9 cellular contexts compared by ENCODE assay signal in genomic region chr5:55173696-55174101, GRCh38. TPM values are rescaled to one million over a fixed set of nuclear protein-coding genes. Genes with fewer than 3 reads are reported as not detected.
A peak's percentile ranks its signal among the peaks of the same experiment; 100 is the strongest.
DNase-seq lines count a peak whose midpoint lies in the region; ATAC-seq and TF ChIP-seq lines count a peak whose summit lies in the region.
"Had no signal": no experiment of that assay in that cellular context is flagged by ENCODE, and none has a peak within 500 bp of the region (broad histone marks: within the 10 kb centered on the region; RNA-seq: fewer than 3 reads in every experiment).

No MANE protein-coding gene starts in this region.

- peak overlapping the region; percentile 79 for H2AFZ ChIP-seq in osteoblast (ENCODE audit: low read length)

- peak overlapping the region in 1 of 2 donors; percentile 66 for H3K9ac ChIP-seq in colonic mucosa (ENCODE audit: low read depth in 2 of 2, low read length in 2 of 2)

- peaks cover 42% of the 10 kb centered on the region for H3K27me3 ChIP-seq in colonic mucosa
- peaks cover 52% of the 10 kb centered on the region for H3K27me3 ChIP-seq in osteoblast (ENCODE audit: insufficient read depth, low read length)

- DNase-seq in DMS 273 treated with DMSO at 0.1 percent for 48 hours (lab: John Stamatoyannopoulos, UW) (peak; percentile 79), NCI-H1694 treated with DMSO at 0.1 percent for 48 hours (lab: John Stamatoyannopoulos, UW) (peak; percentile 80), colonic mucosa (no peak), osteoblast (ENCODE audit: insufficient read length, low spot score, missing footprints) (peak; percentile 45), DMS114 treated with DMSO at 0.1 percent for 48 hours (lab: John Stamatoyannopoulos, UW; ENCODE audit: unreplicated experiment) (no peak), posterior vena cava (ENCODE audit: low spot score) (no peak)

- no peaks in the 10 kb centered on the region for H3K36me3 ChIP-seq in colonic mucosa
- H3K36me3 ChIP-seq in osteoblast (ENCODE audit: insufficient read depth, low read length): no peaks in the 10 kb centered on the region

- H3K4me1 ChIP-seq in colonic mucosa (peaks cover 10% of the 10 kb centered on the region), osteoblast (ENCODE audit: insufficient read depth, low read length) (peaks cover 22% of the 10 kb centered on the region)

- intact Hi-C loops in colonic mucosa (cut with DNase I) (loop anchor here (5.0 kb wide), 1 partner anchor 519 kb away; no protein-coding TSS in a partner anchor), posterior vena cava (cut with DNase I) (no loop called here)

- ATAC-seq in GM21447 (IDR thresholded peaks at IDR 0.05; ENCODE audit: unreplicated experiment) (peak; percentile 7), HG02763 (IDR thresholded peaks at IDR 0.05; ENCODE audit: unreplicated experiment) (no peak)

- H3K79me2 ChIP-seq in osteoblast (ENCODE audit: insufficient read depth, low read length): no peaks in the 10 kb centered on the region

- H4K20me1 ChIP-seq in osteoblast (ENCODE audit: insufficient read depth, low read length): no peaks in the 10 kb centered on the region

- TF ChIP-seq CTCF in colonic mucosa (IDR thresholded peaks at IDR 0.05) (no peak), osteoblast (IDR thresholded peaks at IDR 0.05; ENCODE audit: extremely low read depth, low read depth, low read length) (no peak)

- H3K4me2 ChIP-seq in osteoblast (ENCODE audit: insufficient read depth, low read length): peak overlapping the region; percentile 90

- H3K9me3 ChIP-seq in colonic mucosa (no peaks in the 10 kb centered on the region), osteoblast (ENCODE audit: low read depth, low read length) (no peaks in the 10 kb centered on the region)

- H3K27ac ChIP-seq in colonic mucosa (no peak overlapping the region), osteoblast (ENCODE audit: low read depth, low read length) (no peak overlapping the region)

- H3K4me3 ChIP-seq in colonic mucosa: peak overlapping the region; percentile 42
- H3K4me3 ChIP-seq in osteoblast (ENCODE audit: insufficient read depth, low read length): peak overlapping the region; percentile 75

RNA-seq across cellular contexts. Expression of gene CDC20B, which starts 0.7 kb away (rescaled TPM):
- total RNA-seq in colonic mucosa (not detected), osteoblast (not detected in 2 replicates), posterior vena cava (not detected)
- total RNA-seq: RPMI7951 had no signal

RNA-seq across cellular contexts. Expression of gene GPX8, which starts 13.7 kb away (rescaled TPM):
- total RNA-seq in colonic mucosa (1 to 10 TPM; 7.1 TPM), osteoblast (143 and 158 TPM in 2 replicates), posterior vena cava (10 to 100 TPM; 26.1 to 49.9 TPM)

RNA-seq across cellular contexts. Expression of gene MCIDAS, which starts 53.4 kb away (rescaled TPM):
- total RNA-seq in colonic mucosa: under 1 TPM; 0.13 to 0.22 TPM
- total RNA-seq in osteoblast: under 0.01 and 0.29 TPM in 2 replicates
- total RNA-seq in posterior vena cava: not detected

RNA-seq across cellular contexts. Expression of gene CCNO, which starts 59.7 kb away (rescaled TPM):
- total RNA-seq in colonic mucosa: 1 to 10 TPM; 2.5 to 2.6 TPM
- 1.4 and 2.1 TPM in 2 replicates for total RNA-seq in osteoblast
- total RNA-seq in posterior vena cava: under 1 TPM; 0.24 to 0.42 TPM

Comparison
In these comparisons a context has a peak if more than half of its experiments do, and no peak if none do; other contexts are left out.
1. DNase-seq: peak in DMS 273 treated with DMSO at 0.1 percent for 48 hours (single experiment), NCI-H1694 treated with DMSO at 0.1 percent for 48 hours (single experiment) and osteoblast (single experiment); none in colonic mucosa (single experiment), DMS114 treated with DMSO at 0.1 percent for 48 hours (single experiment) and posterior vena cava (single experiment).